In the genomic region with DNA sequence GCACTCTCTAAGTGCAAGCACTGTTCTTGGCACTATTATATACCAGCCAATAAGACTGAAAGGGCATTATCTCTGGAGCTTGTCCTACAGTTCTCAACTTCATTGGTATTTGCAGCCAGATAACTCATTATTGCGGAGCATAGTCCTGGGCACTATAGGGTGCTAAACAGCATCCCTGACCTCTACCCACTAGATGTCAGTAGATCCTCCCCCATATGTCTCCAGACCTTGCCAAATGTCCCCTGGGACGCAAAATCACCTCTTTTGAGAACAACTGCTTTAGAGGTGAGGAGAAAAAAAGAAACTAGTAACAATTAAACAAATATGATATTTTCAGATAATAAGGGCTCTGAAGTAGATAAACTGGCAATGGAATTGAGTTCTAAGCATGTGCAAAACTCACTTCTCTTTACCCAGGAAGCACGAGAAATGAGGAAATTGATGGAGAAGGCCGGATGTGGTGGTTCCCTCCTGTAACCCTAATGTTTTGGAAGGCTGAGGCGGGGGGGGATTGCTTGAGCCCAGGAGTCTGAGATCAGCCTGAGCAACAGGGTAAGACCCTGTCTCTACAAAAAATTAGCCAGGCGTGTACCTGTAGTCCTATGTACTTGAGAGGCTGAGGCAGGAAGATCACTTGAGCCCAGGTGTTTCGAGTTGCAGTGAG, we compare ENCODE assay signal across 8 cellular contexts.
A peak's percentile ranks its signal among the peaks of the same experiment; 100 is the strongest.
DNase-seq lines count a peak whose midpoint lies in the region; ATAC-seq and TF ChIP-seq lines count a peak whose summit lies in the region.

No MANE protein-coding gene starts in this region.

- TF ChIP-seq POLR2A in esophagus squamous epithelium (IDR thresholded peaks at IDR 0.05) = no peak

- CTCF ChIA-PET in activated CD4-positive, alpha-beta T cell treated with anti-CD3 and anti-CD28 coated beads for 36 hours (lab: Charles Lee) = interaction anchor here (0.8 to 2.5 kb wide), 3 partner anchors 18 to 163 kb away, joined by 3 to 12 read pairs (median 10); no protein-coding TSS in a partner anchor

- H3K4me3 ChIP-seq in OCI-LY1 (ENCODE audit: low read depth, low read length, poor library complexity, severe bottlenecking) = no peak overlapping the region
- H3K4me3 ChIP-seq in esophagus squamous epithelium = no peak overlapping the region
- no peak overlapping the region for H3K4me3 ChIP-seq in upper lobe of right lung

- H3K27ac ChIP-seq in OCI-LY1 (ENCODE audit: low read depth, low read length, poor library complexity, severe bottlenecking) (peak overlapping the region; percentile 90), esophagus squamous epithelium (no peak overlapping the region), upper lobe of right lung (no peak overlapping the region)

- H3F3A ChIP-seq in OCI-LY1 (ENCODE audit: insufficient read depth, low read length) = no peaks in the 10 kb centered on the region; the same call in 1 of the 2 replicates

- peak overlapping the region; percentile 43 for H3K27ac Mint-ChIP-seq in activated CD4-positive, alpha-beta T cell treated with anti-CD3 and anti-CD28 coated beads for 36 hours

- ATAC-seq in activated CD4-positive, alpha-beta T cell treated with anti-CD3 and anti-CD28 coated beads for 36 hours = peak; percentile 34
- peak; percentile 55 for ATAC-seq in HG02759 (IDR thresholded peaks at IDR 0.05; ENCODE audit: unreplicated experiment)
- ATAC-seq in upper lobe of right lung = peak; percentile 73

- 0 out of 2 replicates have a peak overlapping the region, but pooled peaks have one; percentile 30 for H3K9ac ChIP-seq in OCI-LY1 (ENCODE audit: low read length)

- intact Hi-C loops in activated CD4-positive, alpha-beta T cell treated with anti-CD3 and anti-CD28 coated beads for 36 hours (cut with DNase I, micrococcal nuclease) = loop anchor here (1.0 to 5.0 kb wide), 5 partner anchors 88 to 623 kb away; no protein-coding TSS in a partner anchor
- intact Hi-C loops in esophagus squamous epithelium (cut with DNase I) (no loop called here), upper lobe of right lung (cut with DNase I) (loop anchor here (10.0 kb wide), 1 partner anchor 90 kb away; no protein-coding TSS in a partner anchor)

- POLR2A ChIA-PET in activated CD4-positive, alpha-beta T cell treated with anti-CD3 and anti-CD28 coated beads for 36 hours (lab: Charles Lee) = no interaction called here

- 55 to 68% methylated on average over 7 of the region's 7 CpGs for WGBS in esophagus squamous epithelium, 2 donors

- H2AFZ ChIP-seq in OCI-LY1 (ENCODE audit: low read length) = no peak overlapping the region

- H3K36me3 ChIP-seq in OCI-LY1 (ENCODE audit: insufficient read depth, low read length) (no peaks in the 10 kb centered on the region), esophagus squamous epithelium (no peaks in the 10 kb centered on the region), upper lobe of right lung (no peaks in the 10 kb centered on the region)

- no peaks in the 10 kb centered on the region for H3K9me3 Mint-ChIP-seq in activated CD4-positive, alpha-beta T cell treated with anti-CD3 and anti-CD28 coated beads for 36 hours (ENCODE audit: low read depth)

- no peaks in the 10 kb centered on the region for H3K27me3 Mint-ChIP-seq in activated CD4-positive, alpha-beta T cell treated with anti-CD3 and anti-CD28 coated beads for 36 hours

- TF ChIP-seq CTCF in OCI-LY1 (IDR thresholded peaks at IDR 0.05; ENCODE audit: low read length) (peak; percentile 74), esophagus squamous epithelium (IDR thresholded peaks at IDR 0.05) (peak in 4 of 6 experiments; percentile 13 to 52 (median 30)), upper lobe of right lung (IDR thresholded peaks at IDR 0.05) (peak; percentile 50)

- no peaks in the 10 kb centered on the region for H3K79me2 ChIP-seq in OCI-LY1 (ENCODE audit: insufficient read depth, low read length)

- H3K4me2 ChIP-seq in OCI-LY1 (ENCODE audit: low read length) = peak overlapping the region; percentile 45; the same call in 1 of the 2 replicates

- H3K36me3 Mint-ChIP-seq in activated CD4-positive, alpha-beta T cell treated with anti-CD3 and anti-CD28 coated beads for 36 hours (ENCODE audit: low read depth) = no peaks in the 10 kb centered on the region

- no peaks in the 10 kb centered on the region for H3K9me2 ChIP-seq in OCI-LY1 (ENCODE audit: low read depth, low read length)

- no peaks in the 10 kb centered on the region for H3K9me3 ChIP-seq in OCI-LY1 (ENCODE audit: low read length)
- H3K9me3 ChIP-seq in esophagus squamous epithelium = no peaks in the 10 kb centered on the region
- H3K9me3 ChIP-seq in upper lobe of right lung = no peaks in the 10 kb centered on the region

- H3K27me3 ChIP-seq in OCI-LY1 (ENCODE audit: insufficient read depth, low read length) (no peaks in the 10 kb centered on the region), esophagus squamous epithelium (no peaks in the 10 kb centered on the region), upper lobe of right lung (no peaks in the 10 kb centered on the region)

- H3K4me3 Mint-ChIP-seq in activated CD4-positive, alpha-beta T cell treated with anti-CD3 and anti-CD28 coated beads for 36 hours = no peak overlapping the region

- peaks cover 45% of the 10 kb centered on the region for H3K4me1 Mint-ChIP-seq in activated CD4-positive, alpha-beta T cell treated with anti-CD3 and anti-CD28 coated beads for 36 hours

- H4K20me1 ChIP-seq in OCI-LY1 (ENCODE audit: insufficient read depth, low read length) = no peaks in the 10 kb centered on the region

- DNase-seq in activated CD4-positive, alpha-beta T cell treated with anti-CD3 and anti-CD28 coated beads for 36 hours = peak; percentile 15
- no peak for DNase-seq in activated CD4-positive, alpha-beta T cell treated with anti-CD3 and anti-CD28 coated beads, Interleukin-2, amount 50 U/mL, for 4 hours
- DNase-seq in esophagus squamous epithelium (lab: John Stamatoyannopoulos, UW) (no peak), upper lobe of right lung (no peak), HuH-7 (ENCODE audit: low spot score) (no peak), LoVo (ENCODE audit: low spot score) (no peak)

- peaks cover 70% of the 10 kb centered on the region for H3K4me1 ChIP-seq in OCI-LY1 (ENCODE audit: insufficient read depth, low read length, severe bottlenecking)
- peaks cover 0 to 18% (median 0%) of the 10 kb centered on the region in 3 donors for H3K4me1 ChIP-seq in esophagus squamous epithelium
- H3K4me1 ChIP-seq in upper lobe of right lung = peaks cover 61% of the 10 kb centered on the region
